Comparison of ENCODE assay signal across 1 cellular context in the genomic region with DNA sequence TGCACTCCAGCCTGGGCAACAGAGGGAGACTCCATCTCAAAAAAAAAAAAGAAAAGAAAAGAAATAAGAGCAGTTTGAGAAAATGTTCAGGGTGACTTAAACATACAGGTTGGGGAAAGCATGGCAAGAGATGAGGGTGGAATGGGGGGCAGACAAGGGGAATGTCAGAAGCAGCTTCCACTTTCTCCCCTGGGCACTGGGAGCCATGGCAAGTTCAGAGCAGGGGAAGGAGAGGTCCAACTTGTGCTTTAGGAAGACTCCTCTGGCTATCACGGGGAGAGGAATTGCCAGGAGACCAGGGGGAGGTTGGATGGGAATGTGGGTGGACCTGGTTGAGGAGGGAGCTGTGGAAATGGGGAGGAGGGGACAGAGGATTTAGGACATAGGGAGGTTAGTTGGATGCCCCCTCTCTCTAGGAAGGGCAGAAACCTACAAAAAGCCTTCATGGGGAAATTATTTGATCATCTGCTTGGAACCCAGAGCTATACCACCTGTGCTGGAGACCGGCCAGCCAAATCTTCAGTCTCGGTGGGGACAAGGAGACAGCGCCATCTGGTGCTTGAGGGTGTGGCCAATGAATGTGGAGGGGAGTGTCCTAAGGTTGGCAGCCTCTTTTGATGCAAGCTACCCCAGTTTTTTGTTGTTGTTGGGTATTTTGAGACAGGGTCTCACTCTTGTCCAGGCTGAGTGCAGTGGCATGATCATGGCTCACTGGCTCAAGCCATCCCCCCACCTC.
TF ChIP-seq lines count a peak whose summit lies in the region.

No MANE protein-coding gene starts in this region.

TF ChIP-seq in SK-N-SH treated with all-trans-retinoic acid at 6 μM for 48 hours, 23 proteins besides CTCF, POLR2A, EP300 and RAD21 (continued from another document):
- TF ChIP-seq, protein P1, sequence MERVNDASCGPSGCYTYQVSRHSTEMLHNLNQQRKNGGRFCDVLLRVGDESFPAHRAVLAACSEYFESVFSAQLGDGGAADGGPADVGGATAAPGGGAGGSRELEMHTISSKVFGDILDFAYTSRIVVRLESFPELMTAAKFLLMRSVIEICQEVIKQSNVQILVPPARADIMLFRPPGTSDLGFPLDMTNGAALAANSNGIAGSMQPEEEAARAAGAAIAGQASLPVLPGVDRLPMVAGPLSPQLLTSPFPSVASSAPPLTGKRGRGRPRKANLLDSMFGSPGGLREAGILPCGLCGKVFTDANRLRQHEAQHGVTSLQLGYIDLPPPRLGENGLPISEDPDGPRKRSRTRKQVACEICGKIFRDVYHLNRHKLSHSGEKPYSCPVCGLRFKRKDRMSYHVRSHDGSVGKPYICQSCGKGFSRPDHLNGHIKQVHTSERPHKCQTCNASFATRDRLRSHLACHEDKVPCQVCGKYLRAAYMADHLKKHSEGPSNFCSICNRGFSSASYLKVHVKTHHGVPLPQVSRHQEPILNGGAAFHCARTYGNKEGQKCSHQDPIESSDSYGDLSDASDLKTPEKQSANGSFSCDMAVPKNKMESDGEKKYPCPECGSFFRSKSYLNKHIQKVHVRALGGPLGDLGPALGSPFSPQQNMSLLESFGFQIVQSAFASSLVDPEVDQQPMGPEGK (CRISPR knock-in tag; IDR thresholded peaks at IDR 0.05; ENCODE audit: borderline replicate concordance), result no peak
- TF ChIP-seq POU6F1 (CRISPR knock-in tag; IDR thresholded peaks at IDR 0.05; ENCODE audit: borderline replicate concordance, low read depth), result no peak
- no peak for TF ChIP-seq CSDC2 (CRISPR knock-in tag; IDR thresholded peaks at IDR 0.05)
- no peak for TF ChIP-seq ISL1 (CRISPR knock-in tag; IDR thresholded peaks at IDR 0.05)
- TF ChIP-seq ZNF565 (CRISPR knock-in tag; conservative IDR thresholded peaks at IDR 0.05; ENCODE audit: low read depth), result no peak
